In the genomic region with DNA sequence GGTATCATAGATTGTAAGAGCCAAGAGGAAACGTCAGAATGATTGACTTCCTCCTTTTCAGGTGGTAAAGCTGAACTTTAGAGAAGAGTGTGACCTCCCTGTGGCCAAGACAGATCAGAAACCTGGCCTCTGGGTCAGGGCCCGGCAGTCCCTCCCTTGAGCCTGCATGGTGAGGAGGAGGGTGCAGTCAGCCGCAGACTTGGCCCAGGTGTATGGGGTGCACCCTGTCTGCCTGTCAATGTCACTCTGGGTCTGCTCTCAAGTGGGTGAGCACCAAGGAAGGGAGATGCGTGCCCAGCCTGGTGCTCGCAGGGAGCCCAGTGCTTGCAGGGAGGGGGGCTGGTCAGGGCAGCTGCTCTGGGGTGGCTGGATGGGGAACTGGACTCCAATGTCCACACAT, we compare ENCODE assay signal across 35 cellular contexts.
"Had no signal": no experiment of that assay in that cellular context is flagged by ENCODE, and none has a peak within 500 bp of the region (broad histone marks: within the 10 kb centered on the region; RNA-seq: fewer than 3 reads in every experiment).

No MANE protein-coding gene starts in this region.

- H3K4me1 ChIP-seq: adrenal gland, body of pancreas, breast epithelium had no signal

- FAIRE-seq: astrocyte, TTC549 had no signal

- H3K36me3 Mint-ChIP-seq: activated CD4-positive, alpha-beta memory T cell treated with anti-CD3 and anti-CD28 coated beads for 36 hours; activated naive CD4-positive, alpha-beta T cell treated with anti-CD3 and anti-CD28 coated beads, Interleukin-2, amount 50 U/mL, for 72 hours; activated naive CD8-positive, alpha-beta T cell treated with anti-CD3 and anti-CD28 coated beads for 36 hours had no signal

- H3K4me3 ChIP-seq: adrenal gland, body of pancreas, breast epithelium had no signal

- H3K9me3 Mint-ChIP-seq: activated B cell treated with CpG ODN at 0.5 μM for 24 hours; activated CD4-positive, alpha-beta T cell treated with anti-CD3 and anti-CD28 coated beads, Interleukin-2, amount 10 ng/mL, durations not matched to agents 7 days and 5 days; activated CD8-positive, alpha-beta T cell treated with anti-CD3 and anti-CD28 coated beads for 36 hours; activated naive CD4-positive, alpha-beta T cell treated with anti-CD3 and anti-CD28 coated beads for 36 hours; activated naive CD4-positive, alpha-beta T cell treated with anti-CD3 and anti-CD28 coated beads, Interleukin-2, amount 50 U/mL, for 72 hours; activated naive CD8-positive, alpha-beta T cell treated with anti-CD3 and anti-CD28 coated beads for 36 hours; activated T-cell treated with anti-CD3 and anti-CD28 coated beads, Interleukin-2, amount 50 U/mL, for 4 hours; activated T-cell treated with anti-CD3 and anti-CD28 coated beads, Interleukin-2, amount 50 U/mL, for 72 hours; activated T-helper 1 cell treated with anti-CD3 and anti-CD28 coated beads, Interleukin-12 subunit alpha, Interleukin-12 subunit beta, Interleukin-2, Interleukin-4 antibody, amounts not matched to agents 30 ng/mL and 10 ng/mL and 1 ng/mL, durations not matched to agents 14 hours and 24 hours and 36 hours; activated T-helper 17 cell treated with anti-CD3 and anti-CD28 coated beads, Interleukin-2, amount 50 U/mL, for 72 hours; T-helper 1 cell treated with Interleukin-12 subunit alpha and Interleukin-12 subunit beta and Interleukin-4 antibody, amounts not matched to agents 30 μg/mL and 1 μg/mL, for 36 hours; T-helper 2 cell treated with Interferon-gamma antibody and Interleukin-4, amounts not matched to agents 5 μg/mL and 100 μg/mL, for 36 hours had no signal

- DNase-seq: activated B cell treated with CpG ODN at 0.5 μM for 24 hours; activated CD4-positive, alpha-beta memory T cell treated with anti-CD3 and anti-CD28 coated beads for 36 hours; activated CD4-positive, alpha-beta T cell treated with anti-CD3 and anti-CD28 coated beads for 4 hours; activated CD4-positive, alpha-beta T cell treated with anti-CD3 and anti-CD28 coated beads, Interleukin-2, amount 10 ng/mL, durations not matched to agents 7 days and 5 days; activated CD4-positive, CD25-positive, alpha-beta regulatory T cell treated with anti-CD3 and anti-CD28 coated beads, Interleukin-2, amount 50 U/mL, for 72 hours; activated CD8-positive, alpha-beta T cell treated with anti-CD3 and anti-CD28 coated beads for 36 hours; activated effector memory CD4-positive, alpha-beta T cell treated with anti-CD3 and anti-CD28 coated beads, Interleukin-2, amount 50 U/mL, for 16 hours; activated gamma-delta T cell treated with Interleukin-2 at 50 U/mL for 16 hours; activated naive CD4-positive, alpha-beta T cell; activated naive CD4-positive, alpha-beta T cell treated with anti-CD3 and anti-CD28 coated beads for 36 hours; activated naive CD4-positive, alpha-beta T cell treated with anti-CD3 and anti-CD28 coated beads, Interleukin-2, amount 50 U/mL, for 16 hours; activated naive CD8-positive, alpha-beta T cell treated with anti-CD3 and anti-CD28 coated beads for 36 hours; activated T-cell treated with anti-CD3 and anti-CD28 coated beads for 4 hours; activated T-cell treated with anti-CD3 and anti-CD28 coated beads, Interleukin-2, amount 50 U/mL, for 1 hour; activated T-cell treated with anti-CD3 and anti-CD28 coated beads, Interleukin-2, amount 50 U/mL, for 4 hours; activated T-cell treated with anti-CD3 and anti-CD28 coated beads, Interleukin-2, amount 50 U/mL, for 72 hours; adrenal gland; amniotic stem cell; aorta; body of pancreas; brain microvascular endothelial cell; central memory CD4-positive, alpha-beta T cell; SW 1271; T-helper 1 cell; T-helper 2 cell; T-helper 9 cell had no signal

- H3K27me3 Mint-ChIP-seq: activated B cell treated with CpG ODN at 0.5 μM for 24 hours; activated CD4-positive, alpha-beta memory T cell treated with anti-CD3 and anti-CD28 coated beads for 36 hours; activated CD4-positive, alpha-beta T cell treated with anti-CD3 and anti-CD28 coated beads, Interleukin-2, amount 10 ng/mL, durations not matched to agents 7 days and 5 days; activated CD8-positive, alpha-beta T cell treated with anti-CD3 and anti-CD28 coated beads for 36 hours; activated naive CD8-positive, alpha-beta T cell treated with anti-CD3 and anti-CD28 coated beads for 36 hours; activated T-helper 17 cell treated with anti-CD3 and anti-CD28 coated beads, Interleukin-2, amount 50 U/mL, for 72 hours had no signal

- H3K27me3 ChIP-seq: adrenal gland, body of pancreas, brain microvascular endothelial cell, breast epithelium had no signal

- H3K4me3 Mint-ChIP-seq: activated B cell treated with CpG ODN at 0.5 μM for 24 hours; activated CD4-positive, alpha-beta memory T cell treated with anti-CD3 and anti-CD28 coated beads for 36 hours; activated CD4-positive, alpha-beta T cell treated with anti-CD3 and anti-CD28 coated beads, Interleukin-2, amount 10 ng/mL, durations not matched to agents 7 days and 5 days; activated CD8-positive, alpha-beta T cell treated with anti-CD3 and anti-CD28 coated beads for 36 hours; activated naive CD4-positive, alpha-beta T cell treated with anti-CD3 and anti-CD28 coated beads for 36 hours; activated naive CD8-positive, alpha-beta T cell treated with anti-CD3 and anti-CD28 coated beads for 36 hours; activated T-cell treated with anti-CD3 and anti-CD28 coated beads, Interleukin-2, amount 50 U/mL, for 4 hours; activated T-cell treated with anti-CD3 and anti-CD28 coated beads, Interleukin-2, amount 50 U/mL, for 72 hours; activated T-helper 1 cell treated with anti-CD3 and anti-CD28 coated beads, Interleukin-12 subunit alpha, Interleukin-12 subunit beta, Interleukin-2, Interleukin-4 antibody, amounts not matched to agents 30 ng/mL and 10 ng/mL and 1 ng/mL, durations not matched to agents 14 hours and 24 hours and 36 hours; activated T-helper 17 cell treated with anti-CD3 and anti-CD28 coated beads, Interleukin-2, amount 50 U/mL, for 72 hours; T-helper 1 cell treated with Interleukin-12 subunit alpha and Interleukin-12 subunit beta and Interleukin-4 antibody, amounts not matched to agents 30 μg/mL and 1 μg/mL, for 36 hours; T-helper 2 cell treated with Interferon-gamma antibody and Interleukin-4, amounts not matched to agents 5 μg/mL and 100 μg/mL, for 36 hours had no signal

- H3K9me3 ChIP-seq: adrenal gland, body of pancreas, breast epithelium had no signal

- ATAC-seq: activated CD8-positive, alpha-beta T cell treated with anti-CD3 and anti-CD28 coated beads for 36 hours; activated naive CD4-positive, alpha-beta T cell treated with anti-CD3 and anti-CD28 coated beads, Interleukin-2, amount 50 U/mL, for 72 hours; activated T-cell treated with anti-CD3 and anti-CD28 coated beads, Interleukin-2, amount 50 U/mL, for 4 hours; activated T-cell treated with anti-CD3 and anti-CD28 coated beads, Interleukin-2, amount 50 U/mL, for 72 hours; activated T-helper 17 cell treated with anti-CD3 and anti-CD28 coated beads, Interleukin-2, amount 50 U/mL, for 72 hours; body of pancreas had no signal

- H3K27ac Mint-ChIP-seq: activated B cell treated with CpG ODN at 0.5 μM for 24 hours; activated CD4-positive, alpha-beta memory T cell treated with anti-CD3 and anti-CD28 coated beads for 36 hours; activated CD4-positive, alpha-beta T cell treated with anti-CD3 and anti-CD28 coated beads, Interleukin-2, amount 10 ng/mL, durations not matched to agents 7 days and 5 days; activated CD8-positive, alpha-beta T cell treated with anti-CD3 and anti-CD28 coated beads for 36 hours; activated naive CD4-positive, alpha-beta T cell treated with anti-CD3 and anti-CD28 coated beads for 36 hours; activated naive CD4-positive, alpha-beta T cell treated with anti-CD3 and anti-CD28 coated beads, Interleukin-2, amount 50 U/mL, for 72 hours; activated naive CD8-positive, alpha-beta T cell treated with anti-CD3 and anti-CD28 coated beads for 36 hours; activated T-cell treated with anti-CD3 and anti-CD28 coated beads, Interleukin-2, amount 50 U/mL, for 72 hours; activated T-helper 1 cell treated with anti-CD3 and anti-CD28 coated beads, Interleukin-12 subunit alpha, Interleukin-12 subunit beta, Interleukin-2, Interleukin-4 antibody, amounts not matched to agents 30 ng/mL and 10 ng/mL and 1 ng/mL, durations not matched to agents 14 hours and 24 hours and 36 hours; activated T-helper 17 cell treated with anti-CD3 and anti-CD28 coated beads, Interleukin-2, amount 50 U/mL, for 72 hours; T-helper 1 cell treated with Interleukin-12 subunit alpha and Interleukin-12 subunit beta and Interleukin-4 antibody, amounts not matched to agents 30 μg/mL and 1 μg/mL, for 36 hours; T-helper 2 cell treated with Interferon-gamma antibody and Interleukin-4, amounts not matched to agents 5 μg/mL and 100 μg/mL, for 36 hours had no signal

- H3K36me3 ChIP-seq: adrenal gland, brain microvascular endothelial cell, breast epithelium had no signal

- H3K27ac ChIP-seq: adrenal gland, body of pancreas, brain microvascular endothelial cell, breast epithelium, VCaP had no signal

- H3K4me1 Mint-ChIP-seq: activated B cell treated with CpG ODN at 0.5 μM for 24 hours; activated CD4-positive, alpha-beta T cell treated with anti-CD3 and anti-CD28 coated beads, Interleukin-2, amount 10 ng/mL, durations not matched to agents 7 days and 5 days; activated naive CD8-positive, alpha-beta T cell treated with anti-CD3 and anti-CD28 coated beads for 36 hours; activated T-helper 17 cell treated with anti-CD3 and anti-CD28 coated beads, Interleukin-2, amount 50 U/mL, for 72 hours had no signal
